Comparison of ENCODE assay signal across 18 cellular contexts in the genomic region with DNA sequence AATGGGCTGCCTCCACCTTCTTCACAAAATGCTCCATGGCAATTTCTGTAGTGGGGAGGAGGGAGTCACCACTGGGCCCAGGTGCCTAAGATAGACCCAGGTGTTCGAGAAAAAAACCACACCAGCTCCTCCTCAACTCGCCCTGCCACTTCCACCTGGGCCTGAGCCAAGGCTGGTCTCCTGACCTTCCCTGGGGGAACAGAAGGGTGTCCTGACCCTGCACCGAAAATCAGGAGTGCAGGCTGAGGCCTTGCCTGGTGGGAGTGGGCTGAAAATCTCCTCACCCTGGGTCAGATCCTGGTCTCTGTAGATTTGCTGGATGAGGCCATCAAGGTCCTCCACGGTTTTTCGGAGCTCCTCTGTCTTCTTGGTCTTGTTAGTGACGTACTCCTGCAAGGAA. TPM values are rescaled to one million over a fixed set of nuclear protein-coding genes. Genes with fewer than 3 reads are reported as not detected.
DNase-seq lines count a peak whose midpoint lies in the region; ATAC-seq and TF ChIP-seq lines count a peak whose summit lies in the region.
"Had no signal": no experiment of that assay in that cellular context is flagged by ENCODE, and none has a peak within 500 bp of the region (broad histone marks: within the 10 kb centered on the region; RNA-seq: fewer than 3 reads in every experiment).

No MANE protein-coding gene starts in this region.

- H3K36me3 Mint-ChIP-seq in natural killer cell (peaks cover 15% of the 10 kb centered on the region), glutamatergic neuron (ENCODE audit: unreplicated experiment) (peaks cover 17% of the 10 kb centered on the region)
- H3K36me3 Mint-ChIP-seq in natural killer cell treated with Interleukin-12 subunit alpha and Interleukin-12 subunit beta and Interleukin-15 and Interleukin-18, amount 100 ng/mL, for 72 hours, result peaks cover 17% of the 10 kb centered on the region

- H3K27ac Mint-ChIP-seq in natural killer cell (peak overlapping the region; percentile 52 to 63), glutamatergic neuron (ENCODE audit: unreplicated experiment) (peak overlapping the region; percentile 25)
- H3K27ac Mint-ChIP-seq in natural killer cell treated with Interleukin-12 subunit alpha and Interleukin-12 subunit beta and Interleukin-15 and Interleukin-18, amount 100 ng/mL, for 72 hours, result peak overlapping the region in 1 of 2 donors; percentile 26

- H3K27me3 Mint-ChIP-seq in natural killer cell (ENCODE audit: low read depth in 2 of 2) (no peaks in the 10 kb centered on the region), glutamatergic neuron (ENCODE audit: unreplicated experiment) (peaks cover 19% of the 10 kb centered on the region)
- no peaks in the 10 kb centered on the region for H3K27me3 Mint-ChIP-seq in natural killer cell treated with Interleukin-12 subunit alpha and Interleukin-12 subunit beta and Interleukin-15 and Interleukin-18, amount 100 ng/mL, for 72 hours

- H3K4me3 Mint-ChIP-seq in natural killer cell (no peak overlapping the region), glutamatergic neuron (ENCODE audit: unreplicated experiment) (no peak overlapping the region)
- no peak overlapping the region for H3K4me3 Mint-ChIP-seq in natural killer cell treated with Interleukin-12 subunit alpha and Interleukin-12 subunit beta and Interleukin-15 and Interleukin-18, amount 100 ng/mL, for 72 hours

- H3K4me1 Mint-ChIP-seq in natural killer cell, result peaks cover 7 to 20% of the 10 kb centered on the region in 2 donors
- H3K4me1 Mint-ChIP-seq in natural killer cell treated with Interleukin-12 subunit alpha and Interleukin-12 subunit beta and Interleukin-15 and Interleukin-18, amount 100 ng/mL, for 72 hours (ENCODE audit: low read depth in 2 of 2), result peaks cover 0 to 18% of the 10 kb centered on the region in 2 donors
- peaks cover 18% of the 10 kb centered on the region for H3K4me1 Mint-ChIP-seq in glutamatergic neuron (ENCODE audit: low read depth, unreplicated experiment)

- DNase-seq in natural killer cell, result no peak
- DNase-seq in natural killer cell treated with Interleukin-12 subunit alpha and Interleukin-12 subunit beta and Interleukin-15 and Interleukin-18, amount 100 ng/mL, for 72 hours (ENCODE audit: low spot score), result no peak
- no peak for DNase-seq in glutamatergic neuron
- peak; percentile 34 for DNase-seq in posterior vena cava (ENCODE audit: low spot score)
- no peak for DNase-seq in AML-193 (lab: John Stamatoyannopoulos, UW)
- DNase-seq in substantia nigra (lab: John Stamatoyannopoulos, UW), result no peak
- no peak for DNase-seq in effector CD8-positive, alpha-beta T cell (lab: John Stamatoyannopoulos, UW)
- DNase-seq: DMS79 treated with DMSO at 0.1 percent for 48 hours; H7; NCI-H1105; NCI-H2081; NCI-H2171 treated with DMSO at 0.1 percent for 48 hours; NCI-H446; NCI-H69; NK-92 treated with Interleukin-12 subunit alpha and Interleukin-12 subunit beta, amount 100 ng/mL, for 24 hours had no signal

- no peak for ATAC-seq in natural killer cell
- no peak for ATAC-seq in natural killer cell treated with Interleukin-12 subunit alpha and Interleukin-12 subunit beta and Interleukin-15 and Interleukin-18, amount 100 ng/mL, for 72 hours
- ATAC-seq: A549, K562 had no signal

- intact Hi-C loops in natural killer cell (cut with micrococcal nuclease) (no loop called here), posterior vena cava (cut with DNase I) (no loop called here)

- H3K9me3 Mint-ChIP-seq in natural killer cell (no peaks in the 10 kb centered on the region), glutamatergic neuron (ENCODE audit: unreplicated experiment) (peaks cover 18% of the 10 kb centered on the region)
- no peaks in the 10 kb centered on the region for H3K9me3 Mint-ChIP-seq in natural killer cell treated with Interleukin-12 subunit alpha and Interleukin-12 subunit beta and Interleukin-15 and Interleukin-18, amount 100 ng/mL, for 72 hours

- TF ChIP-seq CTCF in natural killer cell (IDR thresholded peaks at IDR 0.05) (no peak), glutamatergic neuron (IDR thresholded peaks at IDR 0.05; ENCODE audit: partially characterized antibody, unreplicated experiment) (no peak)

- no peak overlapping the region for H3K27ac ChIP-seq in substantia nigra (ENCODE audit: low read depth, low read length, poor library complexity, severe bottlenecking)
- H3K27ac ChIP-seq: A549, C4-2B had no signal

RNA-seq across cellular contexts. Expression of gene AKAP8, which starts 17.6 kb away (rescaled TPM):
- total RNA-seq in natural killer cell (10 to 100 TPM; 65.3 to 87.6 (median 76.9) TPM), glutamatergic neuron (ENCODE audit: unreplicated experiment) (28.9 TPM), posterior vena cava (10 to 100 TPM; 24.2 to 33.6 TPM)
- 10 to 100 TPM; 61.4 to 78.3 TPM for total RNA-seq in natural killer cell treated with Interleukin-12 subunit alpha and Interleukin-12 subunit beta and Interleukin-15 and Interleukin-18, amount 100 ng/mL, for 72 hours

RNA-seq across cellular contexts. Expression of gene AKAP8L, which starts 21.6 kb away (rescaled TPM):
- 100 to 1,000 TPM; 144 to 174 (median 173) TPM for total RNA-seq in natural killer cell
- 100 to 1,000 TPM in 1 of 2 donors, 10 to 100 TPM in 1; 72.8 to 123 TPM for total RNA-seq in natural killer cell treated with Interleukin-12 subunit alpha and Interleukin-12 subunit beta and Interleukin-15 and Interleukin-18, amount 100 ng/mL, for 72 hours
- 354 TPM for total RNA-seq in glutamatergic neuron (ENCODE audit: unreplicated experiment)
- total RNA-seq in posterior vena cava, result 10 to 100 TPM; 52.6 to 65.7 TPM

RNA-seq across cellular contexts. Expression of gene WIZ, which starts 52.5 kb away (rescaled TPM):
- 10 to 100 TPM; 24.3 to 29.3 (median 24.4) TPM for total RNA-seq in natural killer cell
- 10 to 100 TPM; 27.3 to 46.3 TPM for total RNA-seq in natural killer cell treated with Interleukin-12 subunit alpha and Interleukin-12 subunit beta and Interleukin-15 and Interleukin-18, amount 100 ng/mL, for 72 hours
- 106 TPM for total RNA-seq in glutamatergic neuron (ENCODE audit: unreplicated experiment)
- 10 to 100 TPM; 33.2 to 44.2 TPM for total RNA-seq in posterior vena cava
